ENCODE assay signal across 1 cellular context in the genomic region with DNA sequence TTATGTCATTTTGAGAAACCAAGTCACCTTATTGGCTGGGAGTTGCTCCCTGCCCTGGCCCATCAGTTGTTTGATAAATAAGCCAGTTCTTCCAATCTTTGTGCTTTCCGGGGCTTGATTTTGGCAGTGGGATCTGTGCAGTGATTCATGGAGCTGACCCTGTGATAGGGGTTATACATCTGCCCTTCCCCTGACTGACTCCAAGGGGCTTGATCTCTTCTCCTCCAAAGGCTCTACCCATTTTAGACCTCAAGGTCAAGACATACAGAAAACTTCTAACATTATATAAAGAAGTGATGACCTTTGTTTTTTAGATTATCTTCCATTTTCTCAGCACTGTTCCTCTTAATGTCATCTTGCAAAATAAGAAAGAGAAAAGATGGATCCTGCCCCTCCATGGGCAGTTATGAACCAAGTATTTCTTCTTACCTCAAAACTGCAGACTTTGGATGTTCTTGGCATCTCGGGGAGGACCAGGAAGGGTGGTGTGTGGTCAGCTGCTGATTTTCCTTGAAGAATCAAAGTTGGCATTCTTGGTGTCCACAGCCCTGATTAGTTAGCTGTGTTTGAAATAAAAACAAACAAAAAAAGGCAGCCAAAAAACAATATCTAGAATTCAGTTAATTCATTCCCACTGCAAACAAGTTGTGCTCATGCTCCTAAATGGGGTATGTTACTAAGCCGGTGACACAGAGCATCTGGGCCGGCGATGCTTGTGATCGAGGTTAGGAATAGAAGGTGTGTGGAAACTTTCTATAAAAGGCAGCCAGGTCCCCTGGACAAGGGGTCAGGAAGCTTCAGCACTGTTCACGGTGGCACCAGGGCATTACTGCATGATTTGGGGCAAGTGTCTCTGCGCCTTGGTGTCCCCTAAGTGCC.
TF ChIP-seq lines count a peak whose summit lies in the region.

No MANE protein-coding gene starts in this region.

TF ChIP-seq in GM23338, 12 proteins besides CTCF, POLR2A, EP300 and RAD21 (continued from another document):
- TF ChIP-seq, protein P1, sequence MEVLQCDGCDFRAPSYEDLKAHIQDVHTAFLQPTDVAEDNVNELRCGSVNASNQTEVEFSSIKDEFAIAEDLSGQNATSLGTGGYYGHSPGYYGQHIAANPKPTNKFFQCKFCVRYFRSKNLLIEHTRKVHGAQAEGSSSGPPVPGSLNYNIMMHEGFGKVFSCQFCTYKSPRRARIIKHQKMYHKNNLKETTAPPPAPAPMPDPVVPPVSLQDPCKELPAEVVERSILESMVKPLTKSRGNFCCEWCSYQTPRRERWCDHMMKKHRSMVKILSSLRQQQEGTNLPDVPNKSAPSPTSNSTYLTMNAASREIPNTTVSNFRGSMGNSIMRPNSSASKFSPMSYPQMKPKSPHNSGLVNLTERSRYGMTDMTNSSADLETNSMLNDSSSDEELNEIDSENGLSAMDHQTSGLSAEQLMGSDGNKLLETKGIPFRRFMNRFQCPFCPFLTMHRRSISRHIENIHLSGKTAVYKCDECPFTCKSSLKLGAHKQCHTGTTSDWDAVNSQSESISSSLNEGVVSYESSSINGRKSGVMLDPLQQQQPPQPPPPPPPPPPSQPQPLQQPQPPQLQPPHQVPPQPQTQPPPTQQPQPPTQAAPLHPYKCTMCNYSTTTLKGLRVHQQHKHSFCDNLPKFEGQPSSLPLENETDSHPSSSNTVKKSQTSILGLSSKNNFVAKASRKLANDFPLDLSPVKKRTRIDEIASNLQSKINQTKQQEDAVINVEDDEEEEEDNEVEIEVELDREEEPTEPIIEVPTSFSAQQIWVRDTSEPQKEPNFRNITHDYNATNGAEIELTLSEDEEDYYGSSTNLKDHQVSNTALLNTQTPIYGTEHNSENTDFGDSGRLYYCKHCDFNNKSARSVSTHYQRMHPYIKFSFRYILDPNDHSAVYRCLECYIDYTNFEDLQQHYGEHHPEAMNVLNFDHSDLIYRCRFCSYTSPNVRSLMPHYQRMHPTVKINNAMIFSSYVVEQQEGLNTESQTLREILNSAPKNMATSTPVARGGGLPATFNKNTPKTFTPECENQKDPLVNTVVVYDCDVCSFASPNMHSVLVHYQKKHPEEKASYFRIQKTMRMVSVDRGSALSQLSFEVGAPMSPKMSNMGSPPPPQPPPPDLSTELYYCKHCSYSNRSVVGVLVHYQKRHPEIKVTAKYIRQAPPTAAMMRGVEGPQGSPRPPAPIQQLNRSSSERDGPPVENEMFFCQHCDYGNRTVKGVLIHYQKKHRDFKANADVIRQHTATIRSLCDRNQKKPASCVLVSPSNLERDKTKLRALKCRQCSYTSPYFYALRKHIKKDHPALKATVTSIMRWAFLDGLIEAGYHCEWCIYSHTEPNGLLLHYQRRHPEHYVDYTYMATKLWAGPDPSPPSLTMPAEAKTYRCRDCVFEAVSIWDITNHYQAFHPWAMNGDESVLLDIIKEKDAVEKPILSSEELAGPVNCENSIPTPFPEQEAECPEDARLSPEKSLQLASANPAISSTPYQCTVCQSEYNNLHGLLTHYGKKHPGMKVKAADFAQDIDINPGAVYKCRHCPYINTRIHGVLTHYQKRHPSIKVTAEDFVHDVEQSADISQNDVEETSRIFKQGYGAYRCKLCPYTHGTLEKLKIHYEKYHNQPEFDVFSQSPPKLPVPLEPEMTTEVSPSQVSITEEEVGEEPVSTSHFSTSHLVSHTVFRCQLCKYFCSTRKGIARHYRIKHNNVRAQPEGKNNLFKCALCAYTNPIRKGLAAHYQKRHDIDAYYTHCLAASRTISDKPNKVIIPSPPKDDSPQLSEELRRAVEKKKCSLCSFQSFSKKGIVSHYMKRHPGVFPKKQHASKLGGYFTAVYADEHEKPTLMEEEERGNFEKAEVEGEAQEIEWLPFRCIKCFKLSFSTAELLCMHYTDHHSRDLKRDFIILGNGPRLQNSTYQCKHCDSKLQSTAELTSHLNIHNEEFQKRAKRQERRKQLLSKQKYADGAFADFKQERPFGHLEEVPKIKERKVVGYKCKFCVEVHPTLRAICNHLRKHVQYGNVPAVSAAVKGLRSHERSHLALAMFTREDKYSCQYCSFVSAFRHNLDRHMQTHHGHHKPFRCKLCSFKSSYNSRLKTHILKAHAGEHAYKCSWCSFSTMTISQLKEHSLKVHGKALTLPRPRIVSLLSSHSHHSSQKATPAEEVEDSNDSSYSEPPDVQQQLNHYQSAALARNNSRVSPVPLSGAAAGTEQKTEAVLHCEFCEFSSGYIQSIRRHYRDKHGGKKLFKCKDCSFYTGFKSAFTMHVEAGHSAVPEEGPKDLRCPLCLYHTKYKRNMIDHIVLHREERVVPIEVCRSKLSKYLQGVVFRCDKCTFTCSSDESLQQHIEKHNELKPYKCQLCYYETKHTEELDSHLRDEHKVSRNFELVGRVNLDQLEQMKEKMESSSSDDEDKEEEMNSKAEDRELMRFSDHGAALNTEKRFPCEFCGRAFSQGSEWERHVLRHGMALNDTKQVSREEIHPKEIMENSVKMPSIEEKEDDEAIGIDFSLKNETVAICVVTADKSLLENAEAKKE (CRISPR knock-in tag; IDR thresholded peaks at IDR 0.05), result no peak
- TF ChIP-seq, protein P2, sequence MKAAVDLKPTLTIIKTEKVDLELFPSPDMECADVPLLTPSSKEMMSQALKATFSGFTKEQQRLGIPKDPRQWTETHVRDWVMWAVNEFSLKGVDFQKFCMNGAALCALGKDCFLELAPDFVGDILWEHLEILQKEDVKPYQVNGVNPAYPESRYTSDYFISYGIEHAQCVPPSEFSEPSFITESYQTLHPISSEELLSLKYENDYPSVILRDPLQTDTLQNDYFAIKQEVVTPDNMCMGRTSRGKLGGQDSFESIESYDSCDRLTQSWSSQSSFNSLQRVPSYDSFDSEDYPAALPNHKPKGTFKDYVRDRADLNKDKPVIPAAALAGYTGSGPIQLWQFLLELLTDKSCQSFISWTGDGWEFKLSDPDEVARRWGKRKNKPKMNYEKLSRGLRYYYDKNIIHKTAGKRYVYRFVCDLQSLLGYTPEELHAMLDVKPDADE (IDR thresholded peaks at IDR 0.05), result no peak
- TF ChIP-seq CREB1 (CRISPR knock-in tag; IDR thresholded peaks at IDR 0.05; ENCODE audit: low read depth) (no peak), NANOG (IDR thresholded peaks at IDR 0.05; ENCODE audit: borderline replicate concordance) (no peak), JUNB (IDR thresholded peaks at IDR 0.05; ENCODE audit: unreplicated experiment) (no peak), EZH2 (IDR thresholded peaks at IDR 0.05; ENCODE audit: low read depth, unreplicated experiment) (no peak), ZNF331 (CRISPR knock-in tag; IDR thresholded peaks at IDR 0.05; ENCODE audit: low read depth) (no peak), EZH2phosphoT487 (IDR thresholded peaks at IDR 0.05; ENCODE audit: unreplicated experiment) (no peak), STAT1 (IDR thresholded peaks at IDR 0.05; ENCODE audit: unreplicated experiment) (no peak), ZNF114 (CRISPR knock-in tag; IDR thresholded peaks at IDR 0.05) (no peak)
- TF ChIP-seq, protein P3, sequence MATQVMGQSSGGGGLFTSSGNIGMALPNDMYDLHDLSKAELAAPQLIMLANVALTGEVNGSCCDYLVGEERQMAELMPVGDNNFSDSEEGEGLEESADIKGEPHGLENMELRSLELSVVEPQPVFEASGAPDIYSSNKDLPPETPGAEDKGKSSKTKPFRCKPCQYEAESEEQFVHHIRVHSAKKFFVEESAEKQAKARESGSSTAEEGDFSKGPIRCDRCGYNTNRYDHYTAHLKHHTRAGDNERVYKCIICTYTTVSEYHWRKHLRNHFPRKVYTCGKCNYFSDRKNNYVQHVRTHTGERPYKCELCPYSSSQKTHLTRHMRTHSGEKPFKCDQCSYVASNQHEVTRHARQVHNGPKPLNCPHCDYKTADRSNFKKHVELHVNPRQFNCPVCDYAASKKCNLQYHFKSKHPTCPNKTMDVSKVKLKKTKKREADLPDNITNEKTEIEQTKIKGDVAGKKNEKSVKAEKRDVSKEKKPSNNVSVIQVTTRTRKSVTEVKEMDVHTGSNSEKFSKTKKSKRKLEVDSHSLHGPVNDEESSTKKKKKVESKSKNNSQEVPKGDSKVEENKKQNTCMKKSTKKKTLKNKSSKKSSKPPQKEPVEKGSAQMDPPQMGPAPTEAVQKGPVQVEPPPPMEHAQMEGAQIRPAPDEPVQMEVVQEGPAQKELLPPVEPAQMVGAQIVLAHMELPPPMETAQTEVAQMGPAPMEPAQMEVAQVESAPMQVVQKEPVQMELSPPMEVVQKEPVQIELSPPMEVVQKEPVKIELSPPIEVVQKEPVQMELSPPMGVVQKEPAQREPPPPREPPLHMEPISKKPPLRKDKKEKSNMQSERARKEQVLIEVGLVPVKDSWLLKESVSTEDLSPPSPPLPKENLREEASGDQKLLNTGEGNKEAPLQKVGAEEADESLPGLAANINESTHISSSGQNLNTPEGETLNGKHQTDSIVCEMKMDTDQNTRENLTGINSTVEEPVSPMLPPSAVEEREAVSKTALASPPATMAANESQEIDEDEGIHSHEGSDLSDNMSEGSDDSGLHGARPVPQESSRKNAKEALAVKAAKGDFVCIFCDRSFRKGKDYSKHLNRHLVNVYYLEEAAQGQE (IDR thresholded peaks at IDR 0.05; ENCODE audit: unreplicated experiment), result no peak
